15 cellular contexts compared by ENCODE assay signal in the genomic region with DNA sequence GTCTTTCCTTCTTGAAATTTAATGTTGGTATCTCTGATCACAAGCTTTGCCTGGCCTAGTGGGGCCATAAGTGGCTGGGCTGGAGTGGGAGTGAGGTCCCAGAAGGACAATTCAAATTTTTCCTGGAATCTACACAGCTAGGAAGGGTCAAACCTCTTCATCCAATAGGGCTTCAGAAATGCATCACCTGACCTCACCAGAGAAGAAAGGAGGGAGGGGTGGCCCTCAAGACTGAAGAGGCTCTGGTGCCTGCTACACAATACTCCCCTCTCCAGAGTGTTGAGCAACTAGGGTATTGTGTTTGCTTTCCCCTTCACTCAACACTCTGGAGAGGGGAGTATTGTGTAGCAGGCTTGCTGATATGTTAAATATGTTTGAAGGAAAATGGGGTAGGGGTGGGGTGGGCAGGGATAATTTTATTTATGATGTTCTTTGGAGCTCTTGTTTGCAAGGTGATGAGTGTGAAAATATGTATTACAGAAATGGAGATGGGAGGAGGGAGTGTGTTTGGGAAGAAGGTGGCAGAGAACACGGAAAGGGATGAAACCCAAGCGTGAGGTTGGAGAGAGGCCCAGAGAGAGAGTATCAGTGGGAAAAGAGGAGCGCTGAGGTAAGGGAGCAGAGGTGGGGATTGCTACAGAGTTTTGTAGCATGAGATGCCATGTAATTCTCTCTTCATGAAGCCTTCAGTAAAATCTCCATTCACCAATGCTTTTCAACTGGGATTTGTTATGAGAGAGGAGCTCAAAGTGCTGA. TPM values are rescaled to one million over a fixed set of nuclear protein-coding genes. Genes with fewer than 3 reads are reported as not detected.
DNase-seq lines count a peak whose midpoint lies in the region; ATAC-seq and TF ChIP-seq lines count a peak whose summit lies in the region.
"Had no signal": no experiment of that assay in that cellular context is flagged by ENCODE, and none has a peak within 500 bp of the region (broad histone marks: within the 10 kb centered on the region; RNA-seq: fewer than 3 reads in every experiment).

No MANE protein-coding gene starts in this region.

- no peak for TF ChIP-seq CTCF in gastrocnemius medialis (IDR thresholded peaks at IDR 0.05 in 4 of 5, conservative IDR thresholded peaks at IDR 0.05 in 1 of 5)

- in situ Hi-C loops in gastrocnemius medialis (cut with MboI; ENCODE audit: low sequenced_read_pairs in 4 of 4) = no loop called here

- no peak for TF ChIP-seq POLR2A in gastrocnemius medialis (IDR thresholded peaks at IDR 0.05)

- H3K27ac ChIP-seq in gastrocnemius medialis = peak overlapping the region; percentile 50 to 82 (median 74)
- H3K27ac ChIP-seq: C4-2B, transverse colon had no signal

- intact Hi-C loops in Right ventricle myocardium superior (cut with DNase I) = loop anchor here (5.0 to 10.0 kb wide), 2 partner anchors 47 to 125 kb away; no protein-coding TSS in a partner anchor
- intact Hi-C loops in gastrocnemius medialis (cut with DNase I; ENCODE audit: low total_unique reads) = loop anchor here (5.0 to 10.0 kb wide), 5 partner anchors 67 to 1185 kb away; a partner anchor contains a TSS

- no peak overlapping the region for H3K4me3 ChIP-seq in gastrocnemius medialis
- H3K4me3 ChIP-seq: transverse colon had no signal

- peak in 2 of 3 experiments; percentile 25 to 89 for DNase-seq in NCI-H1417 (lab: John Stamatoyannopoulos, UW)
- no peak for DNase-seq in NCI-H1417 treated with DMSO at 0.1 percent for 48 hours (lab: John Stamatoyannopoulos, UW)
- DNase-seq in NCI-H2029 treated with DMSO at 0.1 percent for 48 hours (lab: John Stamatoyannopoulos, UW) = peak; percentile 96
- no peak for DNase-seq in Right ventricle myocardium superior
- DNase-seq in gastrocnemius medialis = peak in 1 of 2 donors; percentile 37
- no peak for DNase-seq in putamen (ENCODE audit: low spot score)
- DNase-seq in NCI-H2227 (lab: John Stamatoyannopoulos, UW; ENCODE audit: unreplicated experiment) = no peak
- DNase-seq in AG08396 (ENCODE audit: low spot score) = no peak
- DNase-seq: DND-41, left colon, NCI-H1048, T-helper 1 cell, transverse colon had no signal

- peak; percentile 54 for ATAC-seq in Right ventricle myocardium superior (ENCODE audit: poor library complexity)
- peak in 1 of 2 donors; percentile 55 for ATAC-seq in gastrocnemius medialis
- ATAC-seq: left colon; stimulated activated memory B cell treated with anti-CD40 and anti-IgM and Interleukin-4, amounts not matched to agents 10 μg/mL and 1 μg/mL and 100 μg/mL, for 72 hours had no signal

- H3K4me1 ChIP-seq in gastrocnemius medialis = peaks cover 34 to 45% of the 10 kb centered on the region in 2 donors

- no peaks in the 10 kb centered on the region for H3K9me3 ChIP-seq in gastrocnemius medialis
- H3K9me3 ChIP-seq: transverse colon had no signal

- no peaks in the 10 kb centered on the region for H3K36me3 ChIP-seq in gastrocnemius medialis
- H3K36me3 ChIP-seq: transverse colon had no signal

- H3K27me3 ChIP-seq in gastrocnemius medialis = no peaks in the 10 kb centered on the region
- H3K27me3 ChIP-seq: transverse colon had no signal

RNA-seq across cellular contexts. Expression of a gene that starts 5.7 kb away (rescaled TPM):
- total RNA-seq in Right ventricle myocardium superior (249 TPM), gastrocnemius medialis (100 to 1,000 TPM; 118 to 301 (median 222) TPM)

Comparison
In these comparisons a context has a peak if more than half of its experiments do, and no peak if none do; other contexts are left out.
1. DNase-seq: peak in NCI-H1417 (2 of 3) and NCI-H2029 treated with DMSO at 0.1 percent for 48 hours (single experiment); none in NCI-H1417 treated with DMSO at 0.1 percent for 48 hours (single experiment), Right ventricle myocardium superior (single experiment), putamen (single experiment), NCI-H2227 (single experiment) and AG08396 (single experiment).